8 cellular contexts compared by ENCODE assay signal in the genomic region with DNA sequence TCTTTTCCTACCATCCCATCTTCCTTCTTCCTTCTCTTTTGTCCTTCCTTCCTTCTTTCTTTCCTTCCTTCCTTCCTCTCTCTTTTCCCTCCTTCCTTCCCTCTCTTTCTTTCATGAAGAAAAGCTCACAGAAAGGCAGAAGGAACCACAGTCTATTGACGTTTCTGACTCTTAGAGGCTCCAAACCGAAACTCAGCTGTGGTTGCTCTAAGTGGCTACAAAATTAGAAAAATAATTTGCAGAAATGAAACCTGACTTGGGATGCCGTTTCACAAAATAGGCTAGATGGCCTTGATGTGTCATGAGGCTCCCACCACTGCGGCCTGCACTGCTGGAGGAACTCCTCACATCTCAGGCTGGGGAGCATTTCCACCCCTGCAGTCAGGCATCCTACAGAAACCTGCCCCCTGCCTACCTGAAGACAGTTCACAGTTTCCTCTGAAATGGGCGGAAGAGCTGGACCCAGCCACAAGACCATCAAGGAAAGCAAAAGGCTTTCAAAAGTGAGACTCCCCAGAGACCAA.
DNase-seq lines count a peak whose midpoint lies in the region; ATAC-seq and TF ChIP-seq lines count a peak whose summit lies in the region.

No MANE protein-coding gene starts in this region.

- peaks cover 16% of the 10 kb centered on the region for H3K4me1 ChIP-seq in CD8-positive, alpha-beta memory T cell (ENCODE audit: insufficient read depth, low read length)

- H3K4me3 ChIP-seq in CD8-positive, alpha-beta memory T cell (ENCODE audit: low read length) = no peak overlapping the region

- peak overlapping the region; percentile 3 to 97 (median 86) for H3K27ac Mint-ChIP-seq in CD8-positive, alpha-beta memory T cell
- H3K27ac Mint-ChIP-seq in activated T-helper 2 cell treated with anti-CD3 and anti-CD28 coated beads, Interferon-gamma antibody, Interleukin-2, Interleukin-4, amounts not matched to agents 10 μg/mL and 5 μg/mL and 100 μg/mL, durations not matched to agents 14 hours and 24 hours and 36 hours = peak overlapping the region; percentile 75
- no peak overlapping the region for H3K27ac Mint-ChIP-seq in endothelial cell (ENCODE audit: unreplicated experiment)

- no peak overlapping the region for H3K27ac ChIP-seq in CD8-positive, alpha-beta memory T cell (ENCODE audit: low read depth, low read length)

- peak; percentile 78 for ATAC-seq in GM19324 (IDR thresholded peaks at IDR 0.05; ENCODE audit: low FRiP score, unreplicated experiment)
- peak; percentile 88 for ATAC-seq in HG03135 (IDR thresholded peaks at IDR 0.05; ENCODE audit: unreplicated experiment)

- no peak for DNase-seq in CD8-positive, alpha-beta memory T cell
- no peak for DNase-seq in activated T-helper 2 cell treated with anti-CD3 and anti-CD28 coated beads, Interferon-gamma antibody, Interleukin-2, Interleukin-4, amounts not matched to agents 10 μg/mL and 5 μg/mL and 100 μg/mL, durations not matched to agents 14 hours and 24 hours and 36 hours (ENCODE audit: low spot score)
- DNase-seq in endothelial cell (ENCODE audit: low spot score) (no peak), NCI-H774 (lab: John Stamatoyannopoulos, UW) (no peak), NCI-H2081 treated with DMSO at 0.1 percent for 48 hours (lab: John Stamatoyannopoulos, UW) (no peak)
- DNase-seq in activated naive CD4-positive, alpha-beta T cell treated with anti-CD3 and anti-CD28 coated beads, Interleukin-2, amount 50 U/mL, for 16 hours = no peak

- peak overlapping the region in 5 of 7 donors; percentile 21 to 88 (median 35) for H3K4me3 Mint-ChIP-seq in CD8-positive, alpha-beta memory T cell
- no peak overlapping the region for H3K4me3 Mint-ChIP-seq in activated T-helper 2 cell treated with anti-CD3 and anti-CD28 coated beads, Interferon-gamma antibody, Interleukin-2, Interleukin-4, amounts not matched to agents 10 μg/mL and 5 μg/mL and 100 μg/mL, durations not matched to agents 14 hours and 24 hours and 36 hours (ENCODE audit: low read depth)
- no peak overlapping the region for H3K4me3 Mint-ChIP-seq in endothelial cell (ENCODE audit: unreplicated experiment)

- H3K36me3 Mint-ChIP-seq in CD8-positive, alpha-beta memory T cell = no peaks in the 10 kb centered on the region
- H3K36me3 Mint-ChIP-seq in activated T-helper 2 cell treated with anti-CD3 and anti-CD28 coated beads, Interferon-gamma antibody, Interleukin-2, Interleukin-4, amounts not matched to agents 10 μg/mL and 5 μg/mL and 100 μg/mL, durations not matched to agents 14 hours and 24 hours and 36 hours (ENCODE audit: low read depth) = peaks cover 3% of the 10 kb centered on the region
- peaks cover 6% of the 10 kb centered on the region for H3K36me3 Mint-ChIP-seq in endothelial cell (ENCODE audit: low read depth, unreplicated experiment)

- no peaks in the 10 kb centered on the region for H3K36me3 ChIP-seq in CD8-positive, alpha-beta memory T cell (ENCODE audit: insufficient read depth, low read length)

- peaks cover 0 to 1% (median 0%) of the 10 kb centered on the region in 5 donors for H3K9me3 Mint-ChIP-seq in CD8-positive, alpha-beta memory T cell
- H3K9me3 Mint-ChIP-seq in activated T-helper 2 cell treated with anti-CD3 and anti-CD28 coated beads, Interferon-gamma antibody, Interleukin-2, Interleukin-4, amounts not matched to agents 10 μg/mL and 5 μg/mL and 100 μg/mL, durations not matched to agents 14 hours and 24 hours and 36 hours = no peaks in the 10 kb centered on the region
- no peaks in the 10 kb centered on the region for H3K9me3 Mint-ChIP-seq in endothelial cell (ENCODE audit: unreplicated experiment)

- TF ChIP-seq CTCF in endothelial cell (IDR thresholded peaks at IDR 0.05; ENCODE audit: unreplicated experiment) = no peak

- CTCF ChIA-PET in CD8-positive, alpha-beta memory T cell (lab: Charles Lee) = interaction anchor here (1.0 to 3.4 kb wide), 3 partner anchors 9 to 128 kb away, joined by 3 to 16 read pairs (median 6); no protein-coding TSS in a partner anchor

- POLR2A ChIA-PET in CD8-positive, alpha-beta memory T cell (lab: Charles Lee) = interaction anchor here (0.7 to 1.4 kb wide), 2 partner anchors 116 to 139 kb away, joined by 3 to 4 read pairs; no protein-coding TSS in a partner anchor

- H3K27me3 Mint-ChIP-seq in CD8-positive, alpha-beta memory T cell = no peaks in the 10 kb centered on the region
- H3K27me3 Mint-ChIP-seq in activated T-helper 2 cell treated with anti-CD3 and anti-CD28 coated beads, Interferon-gamma antibody, Interleukin-2, Interleukin-4, amounts not matched to agents 10 μg/mL and 5 μg/mL and 100 μg/mL, durations not matched to agents 14 hours and 24 hours and 36 hours (ENCODE audit: low read depth) = no peaks in the 10 kb centered on the region
- peaks cover 14% of the 10 kb centered on the region for H3K27me3 Mint-ChIP-seq in endothelial cell (ENCODE audit: unreplicated experiment)

- H3K27me3 ChIP-seq in CD8-positive, alpha-beta memory T cell (ENCODE audit: insufficient read depth, low read length, poor library complexity, severe bottlenecking) = no peaks in the 10 kb centered on the region

- H3K9me3 ChIP-seq in CD8-positive, alpha-beta memory T cell (ENCODE audit: low read length) = no peaks in the 10 kb centered on the region

- H3K4me1 Mint-ChIP-seq in CD8-positive, alpha-beta memory T cell = peaks cover 17 to 32% (median 27%) of the 10 kb centered on the region in 3 donors
- peaks cover 15% of the 10 kb centered on the region for H3K4me1 Mint-ChIP-seq in activated T-helper 2 cell treated with anti-CD3 and anti-CD28 coated beads, Interferon-gamma antibody, Interleukin-2, Interleukin-4, amounts not matched to agents 10 μg/mL and 5 μg/mL and 100 μg/mL, durations not matched to agents 14 hours and 24 hours and 36 hours (ENCODE audit: low read depth)
- H3K4me1 Mint-ChIP-seq in endothelial cell (ENCODE audit: unreplicated experiment) = peaks cover 36% of the 10 kb centered on the region

- intact Hi-C loops in activated T-helper 2 cell treated with anti-CD3 and anti-CD28 coated beads, Interferon-gamma antibody, Interleukin-2, Interleukin-4, amounts not matched to agents 10 μg/mL and 5 μg/mL and 100 μg/mL, durations not matched to agents 14 hours and 24 hours and 36 hours (cut with micrococcal nuclease) = no loop called here

Comparison
In these comparisons a context has a peak if more than half of its experiments do, and no peak if none do; other contexts are left out.
1. H3K4me3 Mint-ChIP-seq: peak in CD8-positive, alpha-beta memory T cell (5 of 7); none in activated T-helper 2 cell treated with anti-CD3 and anti-CD28 coated beads, Interferon-gamma antibody, Interleukin-2, Interleukin-4, amounts not matched to agents 10 μg/mL and 5 μg/mL and 100 μg/mL, durations not matched to agents 14 hours and 24 hours and 36 hours (single experiment) and endothelial cell (single experiment).